ENCODE assay signal across 25 cellular contexts in the genomic region with DNA sequence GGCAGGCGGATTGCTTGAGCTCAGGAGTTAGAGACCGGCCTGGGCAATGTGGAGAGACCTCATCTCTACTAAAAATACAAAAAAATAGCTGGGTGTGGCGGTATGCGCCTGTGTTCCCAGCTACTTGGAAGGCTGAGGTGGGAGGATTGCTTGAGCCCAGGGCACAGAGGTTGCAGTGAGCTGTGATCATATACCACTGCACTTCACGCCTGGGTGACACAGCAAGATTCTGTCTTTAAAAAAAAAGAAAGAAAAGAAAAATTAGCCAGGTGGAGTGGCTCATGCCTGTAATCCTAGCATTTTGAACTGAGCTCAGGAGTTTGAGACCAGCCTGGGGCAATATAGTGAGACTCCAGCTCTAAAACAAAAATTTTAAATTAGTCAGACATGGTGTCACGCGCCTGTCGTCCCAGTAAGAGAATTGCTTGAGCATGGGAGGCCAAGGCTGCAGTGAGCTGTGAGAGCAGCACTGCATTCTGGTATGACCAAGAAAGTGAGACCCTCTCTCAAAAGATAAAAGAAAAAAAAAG.
"Had no signal": no experiment of that assay in that cellular context is flagged by ENCODE, and none has a peak within 500 bp of the region (broad histone marks: within the 10 kb centered on the region; RNA-seq: fewer than 3 reads in every experiment).

No MANE protein-coding gene starts in this region.

- H3K4me3 ChIP-seq: body of pancreas, esophagus muscularis mucosa, gastroesophageal sphincter had no signal

- H3K9me3 ChIP-seq: body of pancreas, esophagus muscularis mucosa, gastroesophageal sphincter had no signal

- ATAC-seq: activated CD8-positive, alpha-beta T cell treated with anti-CD3 and anti-CD28 coated beads for 36 hours; activated T-cell treated with anti-CD3 and anti-CD28 coated beads, Interleukin-2, amount 50 U/mL, for 4 hours; activated T-helper 17 cell treated with anti-CD3 and anti-CD28 coated beads, Interleukin-2, amount 50 U/mL, for 72 hours; body of pancreas; effector memory CD8-positive, alpha-beta T cell; gastroesophageal sphincter; WTC11 had no signal

- H3K4me1 ChIP-seq: body of pancreas had no signal

- H3K27ac ChIP-seq: body of pancreas, esophagus muscularis mucosa, gastroesophageal sphincter, VCaP had no signal

- DNase-seq: activated CD4-positive, alpha-beta T cell treated with anti-CD3 and anti-CD28 coated beads for 48 hours; activated CD4-positive, alpha-beta T cell treated with anti-CD3 and anti-CD28 coated beads, Interleukin-2, amount 50 U/mL, for 1 hour; activated CD4-positive, alpha-beta T cell treated with anti-CD3 and anti-CD28 coated beads, Interleukin-2, amount 50 U/mL, for 48 hours; activated CD8-positive, alpha-beta memory T cell treated with anti-CD3 and anti-CD28 coated beads for 24 hours; activated CD8-positive, alpha-beta T cell treated with anti-CD3 and anti-CD28 coated beads for 36 hours; activated effector memory CD4-positive, alpha-beta T cell treated with Interleukin-2 at 50 U/mL for 16 hours; activated gamma-delta T cell treated with Interleukin-2 at 50 U/mL for 16 hours; activated naive CD4-positive, alpha-beta T cell treated with anti-CD3 and anti-CD28 coated beads, Interleukin-2, amount 50 U/mL, for 16 hours; activated naive CD4-positive, alpha-beta T cell treated with Interleukin-2 at 50 U/mL for 16 hours; activated T-cell treated with anti-CD3 and anti-CD28 coated beads, Interleukin-2, amount 50 U/mL, for 4 hours; amygdala; aorta; body of pancreas; caudate nucleus; cortex of kidney; dermis blood vessel endothelial cell; effector CD4-positive, alpha-beta T cell; effector memory CD8-positive, alpha-beta T cell; foreskin melanocyte; T-helper 2 cell had no signal

- H3K27me3 ChIP-seq: body of pancreas, esophagus muscularis mucosa, gastroesophageal sphincter had no signal
